Comparison of ENCODE assay signal across 8 cellular contexts in genomic region chr18:62131305-62131909, GRCh38.
DNase-seq lines count a peak whose midpoint lies in the region; ATAC-seq, FAIRE-seq and TF ChIP-seq lines count a peak whose summit lies in the region.

No MANE protein-coding gene starts in this region.

- no peaks in the 10 kb centered on the region for H3K4me1 ChIP-seq in effector memory CD4-positive, alpha-beta T cell (ENCODE audit: control insufficient read depth, insufficient read depth, low read length, poor library complexity, severe bottlenecking)

- H3K36me3 ChIP-seq in effector memory CD4-positive, alpha-beta T cell (ENCODE audit: control insufficient read depth, insufficient read depth, low read length), result no peaks in the 10 kb centered on the region

- peak; percentile 69 for ATAC-seq in HG03066 (IDR thresholded peaks at IDR 0.05; ENCODE audit: low read depth, unreplicated experiment)

- in situ Hi-C loops in GM13977 (cut with MboI; ENCODE audit: low pct_unique_long_range_greater_than_20kb, low sequenced_read_pairs, unreplicated experiment), result loop anchor here (25.0 kb wide), 1 partner anchor 544 kb away; no protein-coding TSS in a partner anchor

- no peaks in the 10 kb centered on the region for H3K27me3 ChIP-seq in effector memory CD4-positive, alpha-beta T cell (replicated peaks; ENCODE audit: control insufficient read depth, insufficient read depth, low read length, poor library complexity, severe bottlenecking)

- DNase-seq in GM13977 (ENCODE audit: low spot score) (peak; percentile 27), NCI-H345 treated with DMSO at 0.1 percent for 48 hours (lab: John Stamatoyannopoulos, UW; ENCODE audit: unreplicated experiment) (peak; percentile 70), midbrain (lab: John Stamatoyannopoulos, UW) (peak; percentile 56)
- DNase-seq in activated CD4-positive, alpha-beta T cell treated with anti-CD3 and anti-CD28 coated beads, Interleukin-2, amount 50 U/mL, for 4 hours, result peak; percentile 49 to 51
- DNase-seq in effector memory CD4-positive, alpha-beta T cell, result peak; percentile 5 to 51 (median 18)
- DNase-seq in stimulated activated CD8-positive, alpha-beta memory T cell treated with anti-CD3 and anti-CD28 coated beads, Interleukin-7, amount 100 ng/mL, for 1 hour (ENCODE audit: low read depth in 2 of 2), result peak; percentile 4 to 24

- FAIRE-seq in A204.1 (lab: Jason Lieb, UNC), result peak; percentile 96

- TF ChIP-seq CTCF in GM13977 (IDR thresholded peaks at IDR 0.05; ENCODE audit: extremely low read depth, insufficient read depth, missing control alignments), result peak; percentile 83

- H3K27ac ChIP-seq in effector memory CD4-positive, alpha-beta T cell (ENCODE audit: insufficient read depth, low read length, poor library complexity, severe bottlenecking), result no peak overlapping the region

- H3K4me3 ChIP-seq in effector memory CD4-positive, alpha-beta T cell (ENCODE audit: insufficient read depth, low read depth, low read length, poor library complexity, severe bottlenecking), result no peak overlapping the region

- H3K9me3 ChIP-seq in effector memory CD4-positive, alpha-beta T cell (ENCODE audit: control insufficient read depth, low read length), result no peaks in the 10 kb centered on the region

Comparison
In these comparisons a context has a peak if more than half of its experiments do, and no peak if none do; other contexts are left out.
1. DNase-seq: peak in every context shown above with its lines; median percentile 70 in NCI-H345 treated with DMSO at 0.1 percent for 48 hours; 56 in midbrain; 50 in activated CD4-positive, alpha-beta T cell treated with anti-CD3 and anti-CD28 coated beads, Interleukin-2, amount 50 U/mL, for 4 hours; 27 in GM13977; 18 in effector memory CD4-positive, alpha-beta T cell; 14 in stimulated activated CD8-positive, alpha-beta memory T cell treated with anti-CD3 and anti-CD28 coated beads, Interleukin-7, amount 100 ng/mL, for 1 hour.